In genomic region chrX:132208422-132208821, GRCh38 we compare ENCODE assay signal across 12 cellular contexts. TPM values are rescaled to one million over a fixed set of nuclear protein-coding genes. Genes with fewer than 3 reads are reported as not detected.
DNase-seq lines count a peak whose midpoint lies in the region; ATAC-seq, FAIRE-seq and TF ChIP-seq lines count a peak whose summit lies in the region.
"Had no signal": no experiment of that assay in that cellular context is flagged by ENCODE, and none has a peak within 500 bp of the region (broad histone marks: within the 10 kb centered on the region; RNA-seq: fewer than 3 reads in every experiment).

No MANE protein-coding gene starts in this region.

- no peaks in the 10 kb centered on the region for H3K36me3 Mint-ChIP-seq in activated naive CD4-positive, alpha-beta T cell treated with anti-CD3 and anti-CD28 coated beads, Interleukin-2, amount 50 U/mL, for 72 hours

- intact Hi-C loops in pancreas (cut with DNase I), result no loop called here

- H3K27ac ChIP-seq in pancreas, result no peak overlapping the region
- H3K27ac ChIP-seq: BLaER1, HL-60 had no signal

- H3K27ac Mint-ChIP-seq in activated naive CD4-positive, alpha-beta T cell treated with anti-CD3 and anti-CD28 coated beads, Interleukin-2, amount 50 U/mL, for 72 hours, result no peak overlapping the region
- H3K27ac Mint-ChIP-seq: GM23338 had no signal

- DNase-seq in RCC 7860 (ENCODE audit: low spot score), result no peak
- no peak for DNase-seq in pancreas
- DNase-seq in activated naive CD4-positive, alpha-beta T cell treated with anti-CD3 and anti-CD28 coated beads, Interleukin-2, amount 50 U/mL, for 72 hours (ENCODE audit: low spot score in 2 of 2), result no peak
- DNase-seq in Ammon's horn (ENCODE audit: low spot score), result no peak
- DNase-seq: DMS53, H7 had no signal

- H3K4me1 ChIP-seq in pancreas, result peaks cover 0 to 4% (median 0%) of the 10 kb centered on the region in 3 donors

- no peak for ATAC-seq in pancreas
- no peak for ATAC-seq in GM19463 (IDR thresholded peaks at IDR 0.05; ENCODE audit: unreplicated experiment)
- no peak for ATAC-seq in GM18873 (IDR thresholded peaks at IDR 0.05; ENCODE audit: low FRiP score, unreplicated experiment)
- ATAC-seq in activated naive CD4-positive, alpha-beta T cell treated with anti-CD3 and anti-CD28 coated beads, Interleukin-2, amount 50 U/mL, for 72 hours, result no peak
- ATAC-seq: GM23338 had no signal

- H3K27me3 ChIP-seq in pancreas, result peaks cover 0 to 9% (median 0%) of the 10 kb centered on the region in 4 donors

- H3K36me3 ChIP-seq in pancreas, result no peaks in the 10 kb centered on the region

- TF ChIP-seq CTCF in pancreas (IDR thresholded peaks at IDR 0.05), result no peak

- H3K9me3 ChIP-seq in pancreas, result no peaks in the 10 kb centered on the region
- H3K9me3 ChIP-seq: BLaER1 had no signal

- no peak overlapping the region for H3K4me3 ChIP-seq in pancreas
- H3K4me3 ChIP-seq: BLaER1, GM23338 had no signal

- WGBS in pancreas, 2 donors, result 77 to 96% methylated on average over 1 of the region's 1 CpG

- H3K9me3 Mint-ChIP-seq in activated naive CD4-positive, alpha-beta T cell treated with anti-CD3 and anti-CD28 coated beads, Interleukin-2, amount 50 U/mL, for 72 hours, result no peaks in the 10 kb centered on the region
- H3K9me3 Mint-ChIP-seq: GM23338 had no signal

- FAIRE-seq in RCC 7860 (lab: Jason Lieb, UNC) (peak; percentile 83), endometrium (lab: Jason Lieb, UNC) (peak; percentile 89), pancreas (lab: Jason Lieb, UNC) (peak; percentile 99)

RNA-seq across cellular contexts. Expression of gene RAP2C, which starts 10.8 kb away (rescaled TPM):
- total RNA-seq in pancreas, result 10 to 100 TPM in 2 of 6 donors, 1 to 10 TPM in 4; 6.2 to 15.1 (median 8.3) TPM
- polyA plus RNA-seq in pancreas, result 10 to 100 TPM in 1 of 2 donors, 1 to 10 TPM in 1; 7.7 to 10.6 TPM
- 10 to 100 TPM; 34.4 to 39.4 TPM for total RNA-seq in activated naive CD4-positive, alpha-beta T cell treated with anti-CD3 and anti-CD28 coated beads, Interleukin-2, amount 50 U/mL, for 72 hours
